In genomic region chr5:10595678-10596309, GRCh38 we compare ENCODE assay signal across 8 cellular contexts. TPM values are rescaled to one million over a fixed set of nuclear protein-coding genes. Genes with fewer than 3 reads are reported as not detected.
DNase-seq lines count a peak whose midpoint lies in the region; ATAC-seq and TF ChIP-seq lines count a peak whose summit lies in the region.

No MANE protein-coding gene starts in this region.

- peaks cover 4% of the 10 kb centered on the region for H3K36me3 Mint-ChIP-seq in T-helper 2 cell treated with Interferon-gamma antibody and Interleukin-4, amounts not matched to agents 5 μg/mL and 100 μg/mL, for 36 hours (ENCODE audit: low read depth)
- peaks cover 7% of the 10 kb centered on the region for H3K36me3 Mint-ChIP-seq in effector memory CD8-positive, alpha-beta T cell (ENCODE audit: insufficient read depth)

- WGBS in ovary, 3 donors, result 16 to 21% (median 18%) methylated on average over 8 of the region's 8 CpGs

- H3K27ac Mint-ChIP-seq in T-helper 2 cell treated with Interferon-gamma antibody and Interleukin-4, amounts not matched to agents 5 μg/mL and 100 μg/mL, for 36 hours, result no peak overlapping the region
- peak overlapping the region; percentile 8 to 59 for H3K27ac Mint-ChIP-seq in effector memory CD8-positive, alpha-beta T cell

- peaks cover 3% of the 10 kb centered on the region for H3K27me3 Mint-ChIP-seq in T-helper 2 cell treated with Interferon-gamma antibody and Interleukin-4, amounts not matched to agents 5 μg/mL and 100 μg/mL, for 36 hours (ENCODE audit: low read depth)
- H3K27me3 Mint-ChIP-seq in effector memory CD8-positive, alpha-beta T cell, result peaks cover 0 to 4% of the 10 kb centered on the region in 2 donors

- peak overlapping the region in 1 of 2 donors; percentile 55 for H3K27ac ChIP-seq in ovary

- TF ChIP-seq CTCF in ovary (IDR thresholded peaks at IDR 0.05), result no peak
- TF ChIP-seq CTCF in GM20000 (IDR thresholded peaks at IDR 0.05; ENCODE audit: extremely low read depth, missing control alignments), result no peak

- no peak overlapping the region for H3K4me3 ChIP-seq in ovary

- H3K36me3 ChIP-seq in ovary, result no peaks in the 10 kb centered on the region

- TF ChIP-seq POLR2A in ovary (IDR thresholded peaks at IDR 0.05), result no peak

- no peaks in the 10 kb centered on the region for H3K27me3 ChIP-seq in ovary

- peak; percentile 49 for ATAC-seq in HG02852 (IDR thresholded peaks at IDR 0.05; ENCODE audit: unreplicated experiment)
- no peak for ATAC-seq in effector memory CD8-positive, alpha-beta T cell (replicated peaks)

- H3K4me3 Mint-ChIP-seq in T-helper 2 cell treated with Interferon-gamma antibody and Interleukin-4, amounts not matched to agents 5 μg/mL and 100 μg/mL, for 36 hours, result peak overlapping the region; percentile 29
- H3K4me3 Mint-ChIP-seq in effector memory CD8-positive, alpha-beta T cell, result peak overlapping the region; percentile 49 to 62

- peaks cover 3% of the 10 kb centered on the region for H3K4me1 ChIP-seq in ovary (ENCODE audit: insufficient read depth)

- intact Hi-C loops in ovary (cut with DNase I), result no loop called here

- H3K4me1 Mint-ChIP-seq in T-helper 2 cell treated with Interferon-gamma antibody and Interleukin-4, amounts not matched to agents 5 μg/mL and 100 μg/mL, for 36 hours (ENCODE audit: low read depth), result peaks cover 46% of the 10 kb centered on the region
- H3K4me1 Mint-ChIP-seq in effector memory CD8-positive, alpha-beta T cell (ENCODE audit: low read depth in 2 of 2), result peaks cover 8 to 10% of the 10 kb centered on the region in 2 donors

- no peaks in the 10 kb centered on the region for H3K9me3 Mint-ChIP-seq in T-helper 2 cell treated with Interferon-gamma antibody and Interleukin-4, amounts not matched to agents 5 μg/mL and 100 μg/mL, for 36 hours
- no peaks in the 10 kb centered on the region for H3K9me3 Mint-ChIP-seq in effector memory CD8-positive, alpha-beta T cell

- peak; percentile 89 for DNase-seq in DMS 273 treated with DMSO at 0.1 percent for 48 hours (lab: John Stamatoyannopoulos, UW)
- DNase-seq in T-helper 2 cell treated with Interferon-gamma antibody and Interleukin-4, amounts not matched to agents 5 μg/mL and 100 μg/mL, for 36 hours (ENCODE audit: low spot score), result peak; percentile 74
- DNase-seq in effector memory CD8-positive, alpha-beta T cell, result no peak
- peak in 4 of 5 donors; percentile 43 to 51 (median 48) for DNase-seq in ovary
- no peak for DNase-seq in GM20000 (ENCODE audit: low spot score)
- no peak for DNase-seq in NCI-H510A (lab: John Stamatoyannopoulos, UW)
- DNase-seq in activated gamma-delta T cell (lab: John Stamatoyannopoulos, UW), result no peak

- H3K9me3 ChIP-seq in ovary, result no peaks in the 10 kb centered on the region

- no peak for TF ChIP-seq EP300 in ovary (IDR thresholded peaks at IDR 0.05)

RNA-seq across cellular contexts. Expression of gene ANKRD33B, which starts 31.9 kb away (rescaled TPM):
- total RNA-seq in ovary, result 10 to 100 TPM in 1 of 7 donors, 1 to 10 TPM in 3, under 1 TPM in 3; 0.65 to 13.3 (median 2.3) TPM
- 1 to 10 TPM in 1 of 2 donors, under 1 TPM in 1; 0.85 to 1.9 TPM for polyA plus RNA-seq in ovary

Comparison
In these comparisons a context has a peak if more than half of its experiments do, and no peak if none do; other contexts are left out.
1. DNase-seq: peak in DMS 273 treated with DMSO at 0.1 percent for 48 hours (single experiment), T-helper 2 cell treated with Interferon-gamma antibody and Interleukin-4, amounts not matched to agents 5 μg/mL and 100 μg/mL, for 36 hours (single experiment) and ovary (4 of 5); none in effector memory CD8-positive, alpha-beta T cell (0 of 3), GM20000 (single experiment), NCI-H510A (single experiment) and activated gamma-delta T cell (single experiment).